21 cellular contexts compared by ENCODE assay signal in genomic region chr15:40226739-40227138, GRCh38. TPM values are rescaled to one million over a fixed set of nuclear protein-coding genes. Genes with fewer than 3 reads are reported as not detected.
DNase-seq lines count a peak whose midpoint lies in the region; ATAC-seq and TF ChIP-seq lines count a peak whose summit lies in the region.
"Had no signal": no experiment of that assay in that cellular context is flagged by ENCODE, and none has a peak within 500 bp of the region (broad histone marks: within the 10 kb centered on the region; RNA-seq: fewer than 3 reads in every experiment).

No MANE protein-coding gene starts in this region.

- peaks cover 8% of the 10 kb centered on the region for H3K4me1 Mint-ChIP-seq in activated CD8-positive, alpha-beta T cell treated with anti-CD3 and anti-CD28 coated beads for 36 hours (ENCODE audit: low read depth)
- H3K4me1 Mint-ChIP-seq in activated CD8-positive, alpha-beta T cell treated with anti-CD3 and anti-CD28 coated beads, Interleukin-2, amount 10 ng/mL, durations not matched to agents 7 days and 5 days (ENCODE audit: low read depth): peaks cover 16% of the 10 kb centered on the region
- peaks cover 7% of the 10 kb centered on the region for H3K4me1 Mint-ChIP-seq in activated naive CD8-positive, alpha-beta T cell treated with anti-CD3 and anti-CD28 coated beads for 36 hours

- no peaks in the 10 kb centered on the region for H3K27me3 Mint-ChIP-seq in activated CD8-positive, alpha-beta T cell treated with anti-CD3 and anti-CD28 coated beads for 36 hours
- H3K27me3 Mint-ChIP-seq in activated CD8-positive, alpha-beta T cell treated with anti-CD3 and anti-CD28 coated beads, Interleukin-2, amount 10 ng/mL, durations not matched to agents 7 days and 5 days (ENCODE audit: low read depth): no peaks in the 10 kb centered on the region
- H3K27me3 Mint-ChIP-seq in activated naive CD8-positive, alpha-beta T cell treated with anti-CD3 and anti-CD28 coated beads for 36 hours: no peaks in the 10 kb centered on the region
- H3K27me3 Mint-ChIP-seq: CD4-positive, alpha-beta T cell had no signal

- TF ChIP-seq CTCF in activated CD8-positive, alpha-beta T cell treated with anti-CD3 and anti-CD28 coated beads for 36 hours (IDR thresholded peaks at IDR 0.05): no peak
- no peak for TF ChIP-seq CTCF in GM12865 (IDR thresholded peaks at IDR 0.05; ENCODE audit: insufficient read depth, low read depth, low read length, missing control alignments)
- TF ChIP-seq CTCF in upper lobe of right lung (IDR thresholded peaks at IDR 0.05): no peak

- ATAC-seq in activated CD8-positive, alpha-beta T cell treated with anti-CD3 and anti-CD28 coated beads for 36 hours: peak; percentile 76
- ATAC-seq in activated CD8-positive, alpha-beta T cell treated with anti-CD3 and anti-CD28 coated beads, Interleukin-2, amount 10 ng/mL, durations not matched to agents 7 days and 5 days: no peak
- ATAC-seq in GM18867 (IDR thresholded peaks at IDR 0.05; ENCODE audit: unreplicated experiment) (peak; percentile 59), upper lobe of right lung (no peak)
- ATAC-seq: HepG2, PC-3 had no signal

- POLR2A ChIA-PET in activated CD8-positive, alpha-beta T cell treated with anti-CD3 and anti-CD28 coated beads for 36 hours (lab: Charles Lee): interaction anchor here (0.8 to 0.9 kb wide), 2 partner anchors 59 to 65 kb away, joined by 3 to 4 read pairs; no protein-coding TSS in a partner anchor
- POLR2A ChIA-PET in activated CD8-positive, alpha-beta T cell treated with anti-CD3 and anti-CD28 coated beads, Interleukin-2, amount 10 ng/mL, durations not matched to agents 7 days and 5 days (lab: Charles Lee): no interaction called here

- peak overlapping the region; percentile 5 for H3K27ac Mint-ChIP-seq in activated CD8-positive, alpha-beta T cell treated with anti-CD3 and anti-CD28 coated beads for 36 hours
- no peak overlapping the region for H3K27ac Mint-ChIP-seq in activated CD8-positive, alpha-beta T cell treated with anti-CD3 and anti-CD28 coated beads, Interleukin-2, amount 10 ng/mL, durations not matched to agents 7 days and 5 days
- H3K27ac Mint-ChIP-seq in activated naive CD8-positive, alpha-beta T cell treated with anti-CD3 and anti-CD28 coated beads for 36 hours: peak overlapping the region; percentile 17
- H3K27ac Mint-ChIP-seq: CD4-positive, alpha-beta T cell had no signal

- H3K27me3 ChIP-seq in upper lobe of right lung: no peaks in the 10 kb centered on the region
- H3K27me3 ChIP-seq: BE2C had no signal

- H3K4me3 ChIP-seq in GM12865 (ENCODE audit: low read depth, low read length) (no peak overlapping the region), upper lobe of right lung (no peak overlapping the region)

- intact Hi-C loops in activated CD8-positive, alpha-beta T cell treated with anti-CD3 and anti-CD28 coated beads for 36 hours (cut with micrococcal nuclease): no loop called here
- intact Hi-C loops in upper lobe of right lung (cut with DNase I): no loop called here

- H3K9me3 ChIP-seq in upper lobe of right lung: no peaks in the 10 kb centered on the region
- H3K9me3 ChIP-seq: BE2C, SK-N-SH had no signal

- H3K4me1 ChIP-seq in upper lobe of right lung: no peaks in the 10 kb centered on the region
- H3K4me1 ChIP-seq: BE2C had no signal

- no peaks in the 10 kb centered on the region for H3K36me3 ChIP-seq in upper lobe of right lung

- no peak overlapping the region for H3K4me3 Mint-ChIP-seq in activated CD8-positive, alpha-beta T cell treated with anti-CD3 and anti-CD28 coated beads for 36 hours
- no peak overlapping the region for H3K4me3 Mint-ChIP-seq in activated CD8-positive, alpha-beta T cell treated with anti-CD3 and anti-CD28 coated beads, Interleukin-2, amount 10 ng/mL, durations not matched to agents 7 days and 5 days
- no peak overlapping the region for H3K4me3 Mint-ChIP-seq in activated naive CD8-positive, alpha-beta T cell treated with anti-CD3 and anti-CD28 coated beads for 36 hours
- H3K4me3 Mint-ChIP-seq: CD4-positive, alpha-beta T cell had no signal

- no peaks in the 10 kb centered on the region for H3K9me3 Mint-ChIP-seq in activated CD8-positive, alpha-beta T cell treated with anti-CD3 and anti-CD28 coated beads for 36 hours
- no peaks in the 10 kb centered on the region for H3K9me3 Mint-ChIP-seq in activated CD8-positive, alpha-beta T cell treated with anti-CD3 and anti-CD28 coated beads, Interleukin-2, amount 10 ng/mL, durations not matched to agents 7 days and 5 days (ENCODE audit: insufficient read depth)
- H3K9me3 Mint-ChIP-seq in activated naive CD8-positive, alpha-beta T cell treated with anti-CD3 and anti-CD28 coated beads for 36 hours: no peaks in the 10 kb centered on the region
- H3K9me3 Mint-ChIP-seq: CD4-positive, alpha-beta T cell had no signal

- H3K36me3 Mint-ChIP-seq in activated CD8-positive, alpha-beta T cell treated with anti-CD3 and anti-CD28 coated beads for 36 hours (ENCODE audit: low read depth): peaks cover 11% of the 10 kb centered on the region
- H3K36me3 Mint-ChIP-seq in activated CD8-positive, alpha-beta T cell treated with anti-CD3 and anti-CD28 coated beads, Interleukin-2, amount 10 ng/mL, durations not matched to agents 7 days and 5 days (ENCODE audit: low read depth): peaks cover 44% of the 10 kb centered on the region
- peaks cover 23% of the 10 kb centered on the region for H3K36me3 Mint-ChIP-seq in activated naive CD8-positive, alpha-beta T cell treated with anti-CD3 and anti-CD28 coated beads for 36 hours

- DNase-seq in activated CD8-positive, alpha-beta T cell treated with anti-CD3 and anti-CD28 coated beads for 36 hours: no peak
- no peak for DNase-seq in activated CD8-positive, alpha-beta T cell treated with anti-CD3 and anti-CD28 coated beads, Interleukin-2, amount 10 ng/mL, durations not matched to agents 7 days and 5 days
- DNase-seq in GM12865 (ENCODE audit: low read depth) (peak; percentile 19), upper lobe of right lung (no peak), D341Med (ENCODE audit: low spot score) (no peak)
- no peak for DNase-seq in activated naive CD8-positive, alpha-beta T cell treated with anti-CD3 and anti-CD28 coated beads for 36 hours
- DNase-seq in effector CD8-positive, alpha-beta T cell (lab: John Stamatoyannopoulos, UW): no peak
- DNase-seq: BE2C; CD4-positive, alpha-beta T cell; H7; KBM-7; NCI-H1417; NCI-H187 treated with DMSO at 0.1 percent for 48 hours; NCI-H226; NCI-H524; PC-3; RPMI8226; SHP77 treated with DMSO at 0.1 percent for 48 hours; SK-N-SH had no signal

- H3K27ac ChIP-seq in upper lobe of right lung: no peak overlapping the region

- CTCF ChIA-PET in activated CD8-positive, alpha-beta T cell treated with anti-CD3 and anti-CD28 coated beads for 36 hours (lab: Charles Lee): interaction anchor here (0.6 to 6.0 kb wide), 7 partner anchors 9 to 194 kb away, joined by 3 to 39 read pairs (median 4); partner anchors contain the start of gene SRP14
- CTCF ChIA-PET in activated CD8-positive, alpha-beta T cell treated with anti-CD3 and anti-CD28 coated beads, Interleukin-2, amount 10 ng/mL, durations not matched to agents 7 days and 5 days (lab: Charles Lee): interaction anchor here (0.9 to 6.9 kb wide), 11 partner anchors 8 to 181 kb away, joined by 3 to 51 read pairs (median 4); partner anchors contain the start of gene PLCB2

RNA-seq across cellular contexts. Expression of gene PAK6, which starts 12.1 kb away (rescaled TPM):
- under 1 TPM; 0.67 to 0.83 TPM for total RNA-seq in activated CD8-positive, alpha-beta T cell treated with anti-CD3 and anti-CD28 coated beads for 36 hours
- 1 to 10 TPM; 1.2 to 1.4 TPM for total RNA-seq in activated CD8-positive, alpha-beta T cell treated with anti-CD3 and anti-CD28 coated beads, Interleukin-2, amount 10 ng/mL, durations not matched to agents 7 days and 5 days
- under 1 TPM; 0.18 to 0.35 TPM for total RNA-seq in activated naive CD8-positive, alpha-beta T cell treated with anti-CD3 and anti-CD28 coated beads for 36 hours
- 5.7 TPM for total RNA-seq in upper lobe of right lung

RNA-seq across cellular contexts. Expression of gene ANKRD63, which starts 56.1 kb away (rescaled TPM):
- total RNA-seq in activated CD8-positive, alpha-beta T cell treated with anti-CD3 and anti-CD28 coated beads for 36 hours: not detected
- total RNA-seq in activated CD8-positive, alpha-beta T cell treated with anti-CD3 and anti-CD28 coated beads, Interleukin-2, amount 10 ng/mL, durations not matched to agents 7 days and 5 days: under 1 TPM in 1 of 2 experiments, not detected in 1; 0.37 TPM
- total RNA-seq in activated naive CD8-positive, alpha-beta T cell treated with anti-CD3 and anti-CD28 coated beads for 36 hours: not detected
- total RNA-seq in upper lobe of right lung: not detected
- total RNA-seq: CD4-positive, alpha-beta T cell; HepG2 had no signal

Comparison
In these comparisons a context has a peak if more than half of its experiments do, and no peak if none do; other contexts are left out.
1. ATAC-seq: peak in activated CD8-positive, alpha-beta T cell treated with anti-CD3 and anti-CD28 coated beads for 36 hours (single experiment) and GM18867 (single experiment); none in activated CD8-positive, alpha-beta T cell treated with anti-CD3 and anti-CD28 coated beads, Interleukin-2, amount 10 ng/mL, durations not matched to agents 7 days and 5 days (single experiment) and upper lobe of right lung (single experiment).